In genomic region chr6:130503146-130503545, GRCh38 we compare ENCODE assay signal across 13 cellular contexts.
DNase-seq lines count a peak whose midpoint lies in the region; ATAC-seq lines count a peak whose summit lies in the region.
"Had no signal": no experiment of that assay in that cellular context is flagged by ENCODE, and none has a peak within 500 bp of the region (broad histone marks: within the 10 kb centered on the region; RNA-seq: fewer than 3 reads in every experiment).

No MANE protein-coding gene starts in this region.

- no peaks in the 10 kb centered on the region for H3K79me1 ChIP-seq in mesenchymal stem cell (replicated peaks; ENCODE audit: low read length, poor library complexity, severe bottlenecking)

- no peak overlapping the region for H3K14ac ChIP-seq in mesenchymal stem cell (ENCODE audit: low read length in 2 of 2)

- H3K18ac ChIP-seq in mesenchymal stem cell (ENCODE audit: low read depth in 1 of 2, low read length in 2 of 2) = no peak overlapping the region

- H2BK12ac ChIP-seq in mesenchymal stem cell (ENCODE audit: low read length in 2 of 2) = no peak overlapping the region

- H3K4me1 ChIP-seq in mesenchymal stem cell (ENCODE audit: control insufficient read depth, insufficient read depth, low read depth, low read length) = no peaks in the 10 kb centered on the region

- H3K27me3 ChIP-seq in mesenchymal stem cell (ENCODE audit: control insufficient read depth in 1 of 2, insufficient read depth in 1 of 2, low read length in 2 of 2) = no peaks in the 10 kb centered on the region

- no peak for ATAC-seq in GM21737 (IDR thresholded peaks at IDR 0.05; ENCODE audit: unreplicated experiment)
- no peak for ATAC-seq in HG02970 (IDR thresholded peaks at IDR 0.05; ENCODE audit: low FRiP score, unreplicated experiment)
- ATAC-seq in GM19035 (IDR thresholded peaks at IDR 0.05; ENCODE audit: unreplicated experiment) = no peak
- ATAC-seq: activated CD8-positive, alpha-beta T cell treated with anti-CD3 and anti-CD28 coated beads, Interleukin-2, amount 10 ng/mL, durations not matched to agents 7 days and 5 days; activated T-helper 17 cell treated with anti-CD3 and anti-CD28 coated beads, Interleukin-2, amount 50 U/mL, for 72 hours; stimulated activated naive B cell treated with anti-CD40 and anti-IgM and Interleukin-4, amounts not matched to agents 10 μg/mL and 1 μg/mL and 100 μg/mL, for 72 hours had no signal

- H3K27ac ChIP-seq in mesenchymal stem cell (ENCODE audit: low read length, poor library complexity, severe bottlenecking) = no peak overlapping the region

- H2BK15ac ChIP-seq in mesenchymal stem cell (ENCODE audit: low read depth, poor library complexity, severe bottlenecking) = no peak overlapping the region

- no peak overlapping the region for H4K91ac ChIP-seq in mesenchymal stem cell (ENCODE audit: low read length)

- H2AFZ ChIP-seq in mesenchymal stem cell (ENCODE audit: low read depth, low read length) = no peak overlapping the region

- H2BK5ac ChIP-seq in mesenchymal stem cell (ENCODE audit: low read depth, low read length, poor library complexity, severe bottlenecking) = no peak overlapping the region

- DNase-seq in ELR (ENCODE audit: low read depth) (peak; percentile 53), NCI-H226 (peak; percentile 35), dedifferentiated amniotic fluid mesenchymal stem cell (ENCODE audit: extremely low spot score) (peak; percentile 91), mesenchymal stem cell (peak; percentile 60)
- DNase-seq: activated CD8-positive, alpha-beta T cell treated with anti-CD3 and anti-CD28 coated beads, Interleukin-2, amount 10 ng/mL, durations not matched to agents 7 days and 5 days; effector CD8-positive, alpha-beta T cell; immature natural killer cell; KBM-7; stimulated activated naive B cell treated with anti-CD40 and anti-IgM and Interleukin-4, amounts not matched to agents 10 μg/mL and 1 μg/mL and 100 μg/mL, for 72 hours had no signal

- H3K9me3 ChIP-seq in mesenchymal stem cell (ENCODE audit: control insufficient read depth, low read length) = no peaks in the 10 kb centered on the region

- H3K4ac ChIP-seq in mesenchymal stem cell (ENCODE audit: low read depth in 1 of 2, low read length in 2 of 2) = no peak overlapping the region

- H2BK120ac ChIP-seq in mesenchymal stem cell (ENCODE audit: low read depth, low read length) = no peak overlapping the region

- H3K4me3 ChIP-seq in mesenchymal stem cell (ENCODE audit: insufficient read depth in 1 of 2, low read depth in 1 of 2, low read length in 2 of 2) = no peak overlapping the region

- no peak overlapping the region for H3K4me2 ChIP-seq in mesenchymal stem cell (ENCODE audit: low read length, poor library complexity, severe bottlenecking)

- no peaks in the 10 kb centered on the region for H3K36me3 ChIP-seq in mesenchymal stem cell (ENCODE audit: control insufficient read depth in 1 of 2, insufficient read depth in 2 of 2, low read depth in 1 of 2, low read length in 2 of 2)

- peak overlapping the region; percentile 58 for H3K9ac ChIP-seq in mesenchymal stem cell (ENCODE audit: low read length)

- H4K8ac ChIP-seq in mesenchymal stem cell (ENCODE audit: low read length) = no peak overlapping the region

- no peak overlapping the region for H2AK5ac ChIP-seq in mesenchymal stem cell (ENCODE audit: low read length, severe bottlenecking)

- no peak overlapping the region for H3K23ac ChIP-seq in mesenchymal stem cell (ENCODE audit: low read length in 2 of 2)

Comparison
In these comparisons a context has a peak if more than half of its experiments do, and no peak if none do; other contexts are left out.
1. DNase-seq: peak in every context shown above with its lines; median percentile 91 in dedifferentiated amniotic fluid mesenchymal stem cell; 60 in mesenchymal stem cell; 53 in ELR; 35 in NCI-H226.